8 cellular contexts compared by ENCODE assay signal in the genomic region with DNA sequence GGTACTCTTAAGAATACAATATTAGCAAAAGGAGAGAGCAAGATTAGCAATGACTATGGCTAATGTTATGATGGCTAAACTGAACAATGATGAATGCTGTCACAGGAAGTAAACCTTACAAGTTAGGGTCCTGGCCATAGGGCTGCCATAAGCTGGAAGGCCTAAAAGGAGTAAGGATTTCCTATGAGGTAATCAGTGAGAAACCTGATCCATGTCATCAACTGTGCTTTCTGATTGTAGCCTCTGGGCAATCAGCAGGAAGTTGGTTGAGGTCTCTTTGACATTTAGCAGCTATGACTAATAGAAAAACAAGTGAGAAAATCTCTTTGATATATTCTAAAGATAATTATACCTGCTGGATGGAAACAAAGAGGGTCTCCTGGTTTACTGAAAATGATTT.
DNase-seq lines count a peak whose midpoint lies in the region; ATAC-seq, FAIRE-seq and TF ChIP-seq lines count a peak whose summit lies in the region.

No MANE protein-coding gene starts in this region.

- intact Hi-C loops in CD4-positive, alpha-beta memory T cell (cut with micrococcal nuclease): no loop called here
- intact Hi-C loops in aorta (cut with DNase I): no loop called here

- peaks cover 0 to 7% (median 3%) of the 10 kb centered on the region in 7 donors for H3K9me3 Mint-ChIP-seq in CD4-positive, CD25-positive, alpha-beta regulatory T cell
- H3K9me3 Mint-ChIP-seq in CD4-positive, alpha-beta memory T cell: peaks cover 0 to 9% (median 7%) of the 10 kb centered on the region in 8 donors

- no peak for TF ChIP-seq CTCF in RWPE2 (IDR thresholded peaks at IDR 0.05; ENCODE audit: poor library complexity, severe bottlenecking)

- no peak overlapping the region for H3K4me3 ChIP-seq in CD4-positive, CD25-positive, alpha-beta regulatory T cell (ENCODE audit: low read depth, low read length)
- H3K4me3 ChIP-seq in RWPE2 (ENCODE audit: severe bottlenecking) (no peak overlapping the region), aorta (ENCODE audit: low read length in 2 of 2) (no peak overlapping the region)
- no peak overlapping the region for H3K4me3 ChIP-seq in CD4-positive, alpha-beta memory T cell (ENCODE audit: low read length in 2 of 2)

- POLR2A ChIA-PET in CD4-positive, alpha-beta memory T cell (lab: Charles Lee; ENCODE audit: partially characterized antibody): no interaction called here

- peak in 2 of 3 donors; percentile 15 to 70 for DNase-seq in CD4-positive, CD25-positive, alpha-beta regulatory T cell
- DNase-seq in GM12892 (ENCODE audit: insufficient read length) (no peak), RWPE2 (ENCODE audit: low spot score) (no peak), fibroblast of peridontal ligament (ENCODE audit: extremely low read depth) (peak; percentile 36), aorta (no peak), inferior parietal cortex (ENCODE audit: extremely low spot score) (no peak)
- DNase-seq in CD4-positive, alpha-beta memory T cell: no peak

- H3K27ac ChIP-seq in CD4-positive, CD25-positive, alpha-beta regulatory T cell (ENCODE audit: insufficient read depth, low read length, poor library complexity, severe bottlenecking): no peak overlapping the region
- peak overlapping the region; percentile 2 for H3K27ac ChIP-seq in RWPE2 (ENCODE audit: poor library complexity, severe bottlenecking)
- H3K27ac ChIP-seq in CD4-positive, alpha-beta memory T cell (ENCODE audit: low read depth, low read length): no peak overlapping the region
- H3K27ac ChIP-seq in aorta (ENCODE audit: low read depth in 1 of 2, low read length in 2 of 2): no peak overlapping the region

- peak overlapping the region in 2 of 4 donors; percentile 47 to 56 for H3K4me3 Mint-ChIP-seq in CD4-positive, CD25-positive, alpha-beta regulatory T cell
- no peak overlapping the region for H3K4me3 Mint-ChIP-seq in CD4-positive, alpha-beta memory T cell

- H3K4me1 ChIP-seq in CD4-positive, CD25-positive, alpha-beta regulatory T cell (ENCODE audit: control insufficient read depth, insufficient read depth, low read length, poor library complexity, severe bottlenecking): peaks cover 8% of the 10 kb centered on the region
- H3K4me1 ChIP-seq in RWPE2 (ENCODE audit: insufficient read depth, poor library complexity, severe bottlenecking): peaks cover 9% of the 10 kb centered on the region
- no peaks in the 10 kb centered on the region for H3K4me1 ChIP-seq in CD4-positive, alpha-beta memory T cell (ENCODE audit: insufficient read depth, low read length)
- no peaks in the 10 kb centered on the region for H3K4me1 ChIP-seq in aorta (ENCODE audit: control insufficient read depth in 1 of 2, insufficient read depth in 2 of 2, low read length in 2 of 2)

- H3K36me3 ChIP-seq in CD4-positive, CD25-positive, alpha-beta regulatory T cell (ENCODE audit: control insufficient read depth, insufficient read depth, low read length): no peaks in the 10 kb centered on the region
- H3K36me3 ChIP-seq in RWPE2 (ENCODE audit: low read depth) (no peaks in the 10 kb centered on the region), aorta (ENCODE audit: control insufficient read depth in 1 of 2, insufficient read depth in 2 of 2, low read length in 1 of 2) (no peaks in the 10 kb centered on the region)
- H3K36me3 ChIP-seq in CD4-positive, alpha-beta memory T cell (ENCODE audit: insufficient read depth, low read length): no peaks in the 10 kb centered on the region

- peaks cover 0 to 21% (median 10%) of the 10 kb centered on the region in 4 donors for H3K4me1 Mint-ChIP-seq in CD4-positive, CD25-positive, alpha-beta regulatory T cell
- peaks cover 0 to 4% (median under 1%) of the 10 kb centered on the region in 4 donors for H3K4me1 Mint-ChIP-seq in CD4-positive, alpha-beta memory T cell

- H3K36me3 Mint-ChIP-seq in CD4-positive, CD25-positive, alpha-beta regulatory T cell: peaks cover 14% of the 10 kb centered on the region
- peaks cover 3 to 8% of the 10 kb centered on the region in 2 donors for H3K36me3 Mint-ChIP-seq in CD4-positive, alpha-beta memory T cell

- peak; percentile 74 to 85 for ATAC-seq in CD4-positive, CD25-positive, alpha-beta regulatory T cell (ENCODE audit: low read depth in 2 of 2)
- ATAC-seq in RWPE2 (ENCODE audit: low read depth): peak; percentile 95
- ATAC-seq in HG03432 (IDR thresholded peaks at IDR 0.05; ENCODE audit: unreplicated experiment): no peak
- no peak for ATAC-seq in aorta (ENCODE audit: low FRiP score)

- CTCF ChIA-PET in CD4-positive, alpha-beta memory T cell (lab: Charles Lee; ENCODE audit: partially characterized antibody): no interaction called here

- TF ChIP-seq POLR2A in GM12892 (IDR thresholded peaks at IDR 0.05; ENCODE audit: low read depth, low read length): no peak

- no peaks in the 10 kb centered on the region for H3K27me3 Mint-ChIP-seq in CD4-positive, CD25-positive, alpha-beta regulatory T cell
- no peaks in the 10 kb centered on the region for H3K27me3 Mint-ChIP-seq in CD4-positive, alpha-beta memory T cell

- H3K9me3 ChIP-seq in CD4-positive, CD25-positive, alpha-beta regulatory T cell (ENCODE audit: control insufficient read depth in 2 of 2, low read length in 2 of 2): no peaks in the 10 kb centered on the region
- H3K9me3 ChIP-seq in RWPE2 (ENCODE audit: severe bottlenecking): no peaks in the 10 kb centered on the region
- H3K9me3 ChIP-seq in CD4-positive, alpha-beta memory T cell (ENCODE audit: control insufficient read depth in 1 of 2, low read length in 2 of 2): no peaks in the 10 kb centered on the region
- H3K9me3 ChIP-seq in aorta (ENCODE audit: control insufficient read depth, low read length): peaks cover 1% of the 10 kb centered on the region

- H3K27ac Mint-ChIP-seq in CD4-positive, CD25-positive, alpha-beta regulatory T cell: peak overlapping the region in 1 of 3 donors; percentile 70
- no peak overlapping the region for H3K27ac Mint-ChIP-seq in CD4-positive, alpha-beta memory T cell

- peak; percentile 30 for FAIRE-seq in GM12892 (lab: Jason Lieb, UNC)

- no peaks in the 10 kb centered on the region for H3K27me3 ChIP-seq in CD4-positive, CD25-positive, alpha-beta regulatory T cell (ENCODE audit: control insufficient read depth, insufficient read depth, low read length)
- no peaks in the 10 kb centered on the region for H3K27me3 ChIP-seq in RWPE2 (ENCODE audit: insufficient read depth, poor library complexity, severe bottlenecking)
- no peaks in the 10 kb centered on the region for H3K27me3 ChIP-seq in CD4-positive, alpha-beta memory T cell (ENCODE audit: insufficient read depth, low read length)
- H3K27me3 ChIP-seq in aorta (ENCODE audit: control insufficient read depth in 1 of 2, insufficient read depth in 2 of 2, low read length in 1 of 2): no peaks in the 10 kb centered on the region

Comparison
In these comparisons a context has a peak if more than half of its experiments do, and no peak if none do; other contexts are left out.
1. ATAC-seq: peak in CD4-positive, CD25-positive, alpha-beta regulatory T cell (2 of 2) and RWPE2 (single experiment); none in HG03432 (single experiment) and aorta (single experiment).
2. DNase-seq: peak in CD4-positive, CD25-positive, alpha-beta regulatory T cell (2 of 3) and fibroblast of peridontal ligament (single experiment); none in GM12892 (single experiment), RWPE2 (single experiment), CD4-positive, alpha-beta memory T cell (0 of 5), aorta (0 of 2) and inferior parietal cortex (single experiment).